In the genomic region with DNA sequence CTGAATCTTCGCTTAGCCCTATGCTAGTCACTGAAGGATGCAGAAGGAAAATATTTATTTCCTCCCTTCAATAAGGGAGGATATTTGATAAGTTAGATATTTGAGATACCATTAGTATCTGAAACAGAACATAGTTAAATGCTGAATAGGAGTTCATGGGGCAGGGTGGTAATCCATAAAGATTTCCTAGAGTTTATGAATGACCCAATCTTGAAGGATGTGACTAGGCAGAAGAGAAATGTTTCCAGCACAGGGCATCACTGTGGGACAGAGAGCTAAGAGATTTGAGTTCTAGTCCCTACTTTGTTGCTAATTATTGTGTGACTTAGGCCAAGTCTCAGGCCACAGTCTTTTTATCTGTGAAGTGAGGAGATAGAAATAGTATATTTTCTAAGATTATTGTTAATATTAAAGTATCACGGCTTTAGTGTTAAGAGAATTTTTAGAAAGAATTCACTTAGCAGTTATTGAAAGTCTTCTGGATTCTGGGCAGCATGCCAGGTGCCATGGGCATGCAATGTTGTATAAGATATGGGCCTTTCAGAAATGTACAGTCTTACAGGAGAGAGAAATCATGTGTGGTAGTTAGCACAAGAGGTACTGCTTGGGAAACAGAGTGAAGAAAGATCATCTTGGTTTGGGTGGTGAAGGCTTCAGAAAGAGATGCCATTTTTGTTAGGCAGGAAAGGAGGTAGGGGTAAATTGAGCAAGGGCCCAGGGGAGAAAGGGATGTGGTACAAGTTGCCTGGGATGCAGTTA, we compare ENCODE assay signal across 9 cellular contexts. TPM values are rescaled to one million over a fixed set of nuclear protein-coding genes. Genes with fewer than 3 reads are reported as not detected.
DNase-seq lines count a peak whose midpoint lies in the region; TF ChIP-seq lines count a peak whose summit lies in the region.
"Had no signal": no experiment of that assay in that cellular context is flagged by ENCODE, and none has a peak within 500 bp of the region (broad histone marks: within the 10 kb centered on the region; RNA-seq: fewer than 3 reads in every experiment).

No MANE protein-coding gene starts in this region.

- no peak overlapping the region for H2AFZ ChIP-seq in hepatocyte

- no peaks in the 10 kb centered on the region for H3K9me3 ChIP-seq in hepatocyte (ENCODE audit: low read depth)

- no peaks in the 10 kb centered on the region for H3K27me3 ChIP-seq in hepatocyte

- no peak for TF ChIP-seq CTCF in hepatocyte (IDR thresholded peaks at IDR 0.05; ENCODE audit: poor library complexity)

- no peaks in the 10 kb centered on the region for H3K36me3 ChIP-seq in hepatocyte (replicated peaks; ENCODE audit: insufficient read depth, low read depth)

- peaks cover 68% of the 10 kb centered on the region for H3K79me2 ChIP-seq in hepatocyte

- DNase-seq in LHCN-M2 (ENCODE audit: low read depth) (peak; percentile 37), amniotic epithelial cell (ENCODE audit: low read depth) (peak; percentile 59), hepatocyte (ENCODE audit: low spot score) (peak; percentile 11), A172 (ENCODE audit: low spot score) (no peak), SIG-M5 (lab: John Stamatoyannopoulos, UW) (no peak), NCI-H774 (lab: John Stamatoyannopoulos, UW) (no peak), NCI-H2171 treated with DMSO at 0.1 percent for 48 hours (lab: John Stamatoyannopoulos, UW) (no peak)
- DNase-seq: cortex of kidney had no signal

- H3K4me2 ChIP-seq in hepatocyte, result no peak overlapping the region

- no peaks in the 10 kb centered on the region for H3K9me2 ChIP-seq in hepatocyte (replicated peaks; ENCODE audit: insufficient read depth)

- no peak overlapping the region for H3K4me3 ChIP-seq in hepatocyte

- H3K27ac ChIP-seq in hepatocyte, result no peak overlapping the region
- H3K27ac ChIP-seq in temporal lobe (ENCODE audit: low read depth, low read length), result peak overlapping the region; percentile 96

- WGBS in hepatocyte (ENCODE audit: low lambda C conversion rate, missing lambda C conversion rate), result 89% methylated on average over 2 of the region's 2 CpGs

- no peaks in the 10 kb centered on the region for H4K20me1 ChIP-seq in hepatocyte (ENCODE audit: insufficient read depth, poor library complexity, severe bottlenecking)

- peaks cover 14% of the 10 kb centered on the region for H3K4me1 ChIP-seq in hepatocyte (ENCODE audit: insufficient read depth)

RNA-seq across cellular contexts. Expression of a gene that starts 24.0 kb away (rescaled TPM):
- total RNA-seq in LHCN-M2 (2014; rRNA removed), result 19.4 and 24.1 TPM in 2 replicates
- polyA plus RNA-seq in LHCN-M2 (2012), result 20.1 TPM
- total RNA-seq in hepatocyte, result 16.3 and 17.3 TPM in 2 replicates
- 15.6 and 16.8 TPM in 2 replicates for polyA plus RNA-seq in hepatocyte
- total RNA-seq in temporal lobe, result 9.8 TPM
- 43.2 and 54.7 TPM in 2 replicates for total RNA-seq in A172 (2014; rRNA removed; shearing (Covaris generic))

Comparison
In these comparisons a context has a peak if more than half of its experiments do, and no peak if none do; other contexts are left out.
1. DNase-seq: peak in LHCN-M2 (single experiment), amniotic epithelial cell (single experiment) and hepatocyte (single experiment); none in A172 (single experiment), SIG-M5 (single experiment), NCI-H774 (single experiment) and NCI-H2171 treated with DMSO at 0.1 percent for 48 hours (single experiment).